In the genomic region with DNA sequence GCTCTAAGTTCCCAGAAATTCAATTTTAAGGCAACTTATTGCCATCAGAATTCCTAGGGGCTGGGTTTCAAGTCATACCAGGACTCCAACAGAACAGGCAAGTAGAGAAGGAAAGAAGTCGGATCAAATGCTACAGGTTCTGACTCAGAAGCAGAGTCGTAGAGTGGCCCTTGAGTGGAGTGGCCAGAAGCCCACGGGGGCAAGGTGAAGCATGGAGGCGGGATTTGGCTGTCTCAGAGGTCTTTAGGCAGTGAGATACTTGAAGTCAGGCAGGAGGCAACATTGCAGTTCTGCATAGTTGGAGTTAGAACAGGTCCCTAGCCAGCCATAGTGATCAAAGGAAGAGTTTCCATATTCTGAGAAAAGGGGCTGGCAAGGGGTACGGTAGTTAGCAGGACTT, we compare ENCODE assay signal across 22 cellular contexts.
A peak's percentile ranks its signal among the peaks of the same experiment; 100 is the strongest.
DNase-seq lines count a peak whose midpoint lies in the region; ATAC-seq, FAIRE-seq and TF ChIP-seq lines count a peak whose summit lies in the region.
"Had no signal": no experiment of that assay in that cellular context is flagged by ENCODE, and none has a peak within 500 bp of the region (broad histone marks: within the 10 kb centered on the region; RNA-seq: fewer than 3 reads in every experiment).

No MANE protein-coding gene starts in this region.

- no peak overlapping the region for H2BK120ac ChIP-seq in neuronal stem cell (ENCODE audit: low read depth, low read length)

- intact Hi-C loops in lower lobe of right lung (cut with DNase I) (no loop called here), upper lobe of right lung (cut with DNase I) (loop anchor here (10.0 kb wide), 1 partner anchor 115 kb away; no protein-coding TSS in a partner anchor), adrenal gland (cut with DNase I) (loop anchor here (5.0 to 10.0 kb wide), 2 partner anchors 462 to 465 kb away; no protein-coding TSS in a partner anchor)

- H3K4me1 ChIP-seq in astrocyte (ENCODE audit: insufficient read depth, low read length) (no peaks in the 10 kb centered on the region), lower lobe of right lung (no peaks in the 10 kb centered on the region), upper lobe of right lung (peaks cover 3% of the 10 kb centered on the region), adrenal gland (replicated peaks in 1 of 2) (no peaks in the 10 kb centered on the region), neuronal stem cell (ENCODE audit: control insufficient read depth in 2 of 2, insufficient read depth in 1 of 2, low read depth in 1 of 2, low read length in 2 of 2) (no peaks in the 10 kb centered on the region)
- H3K4me1 ChIP-seq: BLaER1 had no signal

- H3K9me3 ChIP-seq in astrocyte (ENCODE audit: insufficient read depth, low read depth, low read length): no peaks in the 10 kb centered on the region
- no peaks in the 10 kb centered on the region for H3K9me3 ChIP-seq in lower lobe of right lung
- H3K9me3 ChIP-seq in upper lobe of right lung: no peaks in the 10 kb centered on the region
- H3K9me3 ChIP-seq in adrenal gland (replicated peaks in 1 of 3): no peaks in the 10 kb centered on the region
- peaks cover 1 to 5% of the 10 kb centered on the region in 2 donors for H3K9me3 ChIP-seq in neuronal stem cell (replicated peaks in 1 of 2; ENCODE audit: control insufficient read depth in 2 of 2, insufficient read depth in 1 of 2, low read depth in 1 of 2, low read length in 2 of 2)
- H3K9me3 ChIP-seq: BLaER1 had no signal

- H3K4ac ChIP-seq in neuronal stem cell (ENCODE audit: low read length): no peak overlapping the region

- H2BK12ac ChIP-seq in neuronal stem cell (ENCODE audit: low read length): no peak overlapping the region

- TF ChIP-seq POLR2A in adrenal gland (IDR thresholded peaks at IDR 0.05): no peak

- H2BK15ac ChIP-seq in neuronal stem cell (ENCODE audit: low read length): no peak overlapping the region

- H3K4me2 ChIP-seq in astrocyte (ENCODE audit: low read length) (no peak overlapping the region), neuronal stem cell (ENCODE audit: insufficient read depth, low read length, poor library complexity, severe bottlenecking) (no peak overlapping the region)
- H3K4me2 ChIP-seq: BLaER1 had no signal

- H3K79me2 ChIP-seq in astrocyte (ENCODE audit: insufficient read depth, low read length): no peaks in the 10 kb centered on the region

- TF ChIP-seq CTCF in astrocyte (IDR thresholded peaks at IDR 0.05; ENCODE audit: insufficient read depth, low read depth, low read length) (no peak), lower lobe of right lung (IDR thresholded peaks at IDR 0.05) (no peak), upper lobe of right lung (IDR thresholded peaks at IDR 0.05) (no peak), adrenal gland (IDR thresholded peaks at IDR 0.05) (no peak)

- H3K36me3 Mint-ChIP-seq in astrocyte (ENCODE audit: low read depth, unreplicated experiment): no peaks in the 10 kb centered on the region
- H3K36me3 Mint-ChIP-seq: CD14-positive monocyte; CD4-positive, alpha-beta memory T cell; IgD-negative memory B cell had no signal

- no peak overlapping the region for H2AK5ac ChIP-seq in neuronal stem cell (ENCODE audit: low read depth, low read length)

- H3K14ac ChIP-seq in neuronal stem cell (ENCODE audit: low read length): no peak overlapping the region

- no peak overlapping the region for H3K18ac ChIP-seq in neuronal stem cell (ENCODE audit: low read length)

- ATAC-seq in lower lobe of right lung: peak; percentile 85 to 86
- ATAC-seq in upper lobe of right lung: peak; percentile 82
- ATAC-seq: HCT116, HepG2 had no signal

- H3K4me3 ChIP-seq in astrocyte (ENCODE audit: insufficient read depth, low read depth, low read length): no peak overlapping the region
- H3K4me3 ChIP-seq in lower lobe of right lung: no peak overlapping the region
- no peak overlapping the region for H3K4me3 ChIP-seq in upper lobe of right lung
- no peak overlapping the region for H3K4me3 ChIP-seq in adrenal gland
- no peak overlapping the region for H3K4me3 ChIP-seq in neuronal stem cell (ENCODE audit: low read length in 2 of 2)
- H3K4me3 ChIP-seq: BLaER1 had no signal

- no peaks in the 10 kb centered on the region for H3K36me3 ChIP-seq in astrocyte (ENCODE audit: insufficient read depth, low read length)
- H3K36me3 ChIP-seq in lower lobe of right lung: no peaks in the 10 kb centered on the region
- H3K36me3 ChIP-seq in upper lobe of right lung: no peaks in the 10 kb centered on the region
- H3K36me3 ChIP-seq in adrenal gland (replicated peaks in 1 of 2): no peaks in the 10 kb centered on the region
- no peaks in the 10 kb centered on the region for H3K36me3 ChIP-seq in neuronal stem cell (replicated peaks in 1 of 2; ENCODE audit: control insufficient read depth in 2 of 2, insufficient read depth in 2 of 2, low read length in 2 of 2)
- H3K36me3 ChIP-seq: BLaER1 had no signal

- DNase-seq in NCI-H2029 treated with DMSO at 0.1 percent for 48 hours (lab: John Stamatoyannopoulos, UW) (peak; percentile 1), NCI-H2029 (lab: John Stamatoyannopoulos, UW) (no peak), astrocyte (ENCODE audit: low read depth) (no peak), lower lobe of right lung (peak; percentile 62), upper lobe of right lung (peak; percentile 74), adrenal gland (no peak), neuronal stem cell (ENCODE audit: low spot score) (no peak), NCI-H2227 (lab: John Stamatoyannopoulos, UW; ENCODE audit: unreplicated experiment) (no peak)
- DNase-seq: 8988T, DMS153, GDM1, GOT3, H7, HFFc6 had no signal

- no peaks in the 10 kb centered on the region for H4K20me1 ChIP-seq in astrocyte (ENCODE audit: insufficient read depth, low read length)
- H4K20me1 ChIP-seq: BLaER1 had no signal

- H4K8ac ChIP-seq in neuronal stem cell (ENCODE audit: low read depth, low read length): no peak overlapping the region

- no peaks in the 10 kb centered on the region for H3K79me1 ChIP-seq in neuronal stem cell (ENCODE audit: low read depth, low read length)

- no peak overlapping the region for H3K27ac ChIP-seq in astrocyte (ENCODE audit: low read depth, low read length)
- H3K27ac ChIP-seq in lower lobe of right lung: no peak overlapping the region
- no peak overlapping the region for H3K27ac ChIP-seq in upper lobe of right lung
- H3K27ac ChIP-seq in adrenal gland: no peak overlapping the region
- H3K27ac ChIP-seq in neuronal stem cell (replicated peaks; ENCODE audit: low read length): no peak overlapping the region
- H3K27ac ChIP-seq: BLaER1 had no signal

- H3K9me3 Mint-ChIP-seq in astrocyte (ENCODE audit: unreplicated experiment): peaks cover 4% of the 10 kb centered on the region
- H3K9me3 Mint-ChIP-seq: CD14-positive monocyte, HFFc6 had no signal

- peaks cover 9% of the 10 kb centered on the region for H3K4me1 Mint-ChIP-seq in astrocyte (ENCODE audit: low read depth, unreplicated experiment)
- H3K4me1 Mint-ChIP-seq: CD14-positive monocyte, IgD-negative memory B cell had no signal

- no peak for FAIRE-seq in astrocyte (lab: Jason Lieb, UNC)
- FAIRE-seq: GM12892, GM18507, HepG2 had no signal

- H2AFZ ChIP-seq in astrocyte (ENCODE audit: low read depth, low read length) (no peak overlapping the region), neuronal stem cell (ENCODE audit: low read length) (no peak overlapping the region)

- H3K27me3 Mint-ChIP-seq in astrocyte (ENCODE audit: low read depth, unreplicated experiment): no peaks in the 10 kb centered on the region

- H3K9ac ChIP-seq in astrocyte (ENCODE audit: low read length) (no peak overlapping the region), neuronal stem cell (ENCODE audit: low read depth, low read length, poor library complexity) (no peak overlapping the region)
- H3K9ac ChIP-seq: BLaER1 had no signal

- no peak overlapping the region for H2BK5ac ChIP-seq in neuronal stem cell (ENCODE audit: low read length)

- H3K4me3 Mint-ChIP-seq in astrocyte (ENCODE audit: unreplicated experiment): no peak overlapping the region
- H3K4me3 Mint-ChIP-seq: CD14-positive monocyte; CD4-positive, alpha-beta memory T cell; HFFc6; IgD-negative memory B cell had no signal

- peaks cover 18% of the 10 kb centered on the region for H3K27me3 ChIP-seq in astrocyte (ENCODE audit: insufficient read depth, low read length)
- H3K27me3 ChIP-seq in lower lobe of right lung (ENCODE audit: low read depth): no peaks in the 10 kb centered on the region
- no peaks in the 10 kb centered on the region for H3K27me3 ChIP-seq in upper lobe of right lung
- H3K27me3 ChIP-seq in adrenal gland: no peaks in the 10 kb centered on the region
- no peaks in the 10 kb centered on the region for H3K27me3 ChIP-seq in neuronal stem cell (ENCODE audit: control insufficient read depth in 3 of 3, insufficient read depth in 3 of 3, low read depth in 1 of 3, low read length in 3 of 3)
- H3K27me3 ChIP-seq: BLaER1 had no signal

- 82 to 88% (median 85%) methylated on average over 5 of the region's 5 CpGs for WGBS in adrenal gland, 4 donors
- no CpG with 5 or more reads among the region's 5 CpGs for WGBS in neuronal stem cell (ENCODE audit: extremely low coverage in 2 of 2, insufficient read length in 2 of 2, insufficient replicate concordance in 1 of 2), 2 donors

- no peak overlapping the region for H3K23ac ChIP-seq in neuronal stem cell (ENCODE audit: low read depth, low read length, poor library complexity)

- H3K27ac Mint-ChIP-seq in astrocyte (ENCODE audit: unreplicated experiment): peak overlapping the region; percentile 14
- H3K27ac Mint-ChIP-seq: CD4-positive, alpha-beta memory T cell; HFFc6; IgD-negative memory B cell had no signal

- no peak overlapping the region for H4K91ac ChIP-seq in neuronal stem cell (ENCODE audit: low read depth, low read length, poor library complexity)

Comparison
In these comparisons a context has a peak if more than half of its experiments do, and no peak if none do; other contexts are left out.
1. DNase-seq: peak in NCI-H2029 treated with DMSO at 0.1 percent for 48 hours (single experiment), lower lobe of right lung (single experiment) and upper lobe of right lung (single experiment); none in NCI-H2029 (single experiment), astrocyte (single experiment), adrenal gland (0 of 7), neuronal stem cell (single experiment) and NCI-H2227 (single experiment).